ENCODE assay signal across 16 cellular contexts in genomic region chr4:1592179-1593037, GRCh38.
A peak's percentile ranks its signal among the peaks of the same experiment; 100 is the strongest.
DNase-seq lines count a peak whose midpoint lies in the region; ATAC-seq and TF ChIP-seq lines count a peak whose summit lies in the region.
"Had no signal": no experiment of that assay in that cellular context is flagged by ENCODE, and none has a peak within 500 bp of the region (broad histone marks: within the 10 kb centered on the region; RNA-seq: fewer than 3 reads in every experiment).

No MANE protein-coding gene starts in this region.

- POLR2A ChIA-PET in Caco-2 (lab: Charles Lee) = no interaction called here

- H3K27me3 Mint-ChIP-seq in CD14-positive monocyte (ENCODE audit: low read depth in 3 of 3) (peaks cover 3 to 14% (median 7%) of the 10 kb centered on the region in 3 donors), chondrocyte (ENCODE audit: low read depth) (peaks cover 17% of the 10 kb centered on the region), Caco-2 (ENCODE audit: insufficient read depth, unreplicated experiment) (peaks cover 3% of the 10 kb centered on the region)

- intact Hi-C loops in CD14-positive monocyte (cut with micrococcal nuclease) (no loop called here), right cardiac atrium (cut with DNase I) (no loop called here), sciatic nerve (cut with DNase I) (no loop called here), Caco-2 (cut with micrococcal nuclease; ENCODE audit: unreplicated experiment) (no loop called here)

- TF ChIP-seq CTCF in CD14-positive monocyte (IDR thresholded peaks at IDR 0.05) = no peak
- TF ChIP-seq CTCF in chondrocyte (IDR thresholded peaks at IDR 0.05) = no peak
- TF ChIP-seq CTCF in Caco-2 (IDR thresholded peaks at IDR 0.05; ENCODE audit: insufficient read depth in 1 of 2, low read depth in 1 of 2, low read length in 1 of 2, severe bottlenecking in 1 of 2, unreplicated experiment in 1 of 2) = no peak

- no peaks in the 10 kb centered on the region for H3K4me1 ChIP-seq in right cardiac atrium (ENCODE audit: control insufficient read depth, insufficient read depth, low read length)
- no peaks in the 10 kb centered on the region for H3K4me1 ChIP-seq in Caco-2

- no peaks in the 10 kb centered on the region for H3K27me3 ChIP-seq in right cardiac atrium (ENCODE audit: control insufficient read depth, insufficient read depth)
- H3K27me3 ChIP-seq in Caco-2 (replicated peaks; ENCODE audit: control insufficient read depth, insufficient read depth, low read length) = no peaks in the 10 kb centered on the region

- CTCF ChIA-PET in Caco-2 (lab: Charles Lee) = no interaction called here

- H3K9me3 ChIP-seq in right cardiac atrium (ENCODE audit: control insufficient read depth, low read length) (peaks cover 6% of the 10 kb centered on the region), Caco-2 (peaks cover 3% of the 10 kb centered on the region; the same call in 1 of the 2 replicates)

- ATAC-seq in right cardiac atrium (peak; percentile 76 to 78), sciatic nerve (no peak), HG02763 (IDR thresholded peaks at IDR 0.05; ENCODE audit: unreplicated experiment) (no peak)
- ATAC-seq: CD8-positive, alpha-beta T cell had no signal

- 90% methylated on average over 54 of the region's 54 CpGs for WGBS in right cardiac atrium

- DNase-seq in CD14-positive monocyte (ENCODE audit: low spot score) (peak; percentile 25), chondrocyte (ENCODE audit: low spot score) (peak; percentile 75), right cardiac atrium (peak; percentile 48 to 79 (median 72)), sciatic nerve (ENCODE audit: low spot score) (peak; percentile 39), Caco-2 (no peak)
- no peak for DNase-seq in stimulated activated CD4-positive, alpha-beta T cell treated with anti-CD3 and anti-CD28 coated beads, Interleukin-12 subunit alpha, Interleukin-12 subunit beta, amount 100 ng/mL, for 4 hours
- DNase-seq: GF-D8, GM23248, HFFc6, Kasumi-1, NCI-H187 treated with DMSO at 0.1 percent for 48 hours, NCI-H446, NCI-H748 treated with DMSO at 0.1 percent for 48 hours, PC-9 had no signal

- no peak overlapping the region for H3K4me3 Mint-ChIP-seq in CD14-positive monocyte
- no peak overlapping the region for H3K4me3 Mint-ChIP-seq in chondrocyte (ENCODE audit: unreplicated experiment)
- H3K4me3 Mint-ChIP-seq in Caco-2 (ENCODE audit: unreplicated experiment) = no peak overlapping the region
- H3K4me3 Mint-ChIP-seq: CD8-positive, alpha-beta T cell; HFFc6 had no signal

- H3K4me1 Mint-ChIP-seq in CD14-positive monocyte (no peaks in the 10 kb centered on the region), chondrocyte (ENCODE audit: low read depth) (no peaks in the 10 kb centered on the region), Caco-2 (ENCODE audit: low read depth, unreplicated experiment) (peaks cover 5% of the 10 kb centered on the region)

- peaks cover 25 to 57% (median 39%) of the 10 kb centered on the region in 7 donors for H3K9me3 Mint-ChIP-seq in CD14-positive monocyte
- H3K9me3 Mint-ChIP-seq in chondrocyte (ENCODE audit: low read depth) = peaks cover 28% of the 10 kb centered on the region
- peaks cover 23% of the 10 kb centered on the region for H3K9me3 Mint-ChIP-seq in Caco-2 (ENCODE audit: unreplicated experiment)

- H3K36me3 Mint-ChIP-seq in CD14-positive monocyte (no peaks in the 10 kb centered on the region), chondrocyte (ENCODE audit: low read depth) (peaks cover 12% of the 10 kb centered on the region), Caco-2 (ENCODE audit: insufficient read depth, unreplicated experiment) (no peaks in the 10 kb centered on the region)

- H3K36me3 ChIP-seq in Caco-2 (ENCODE audit: control insufficient read depth, insufficient read depth, low read length) = no peaks in the 10 kb centered on the region

- no TSS peak for BruUV-seq in Caco-2 (replicated peaks; lab: Mats Ljungman, UMichigan)

- H3K4me3 ChIP-seq in right cardiac atrium (ENCODE audit: low read length) = no peak overlapping the region
- H3K4me3 ChIP-seq in Caco-2 (ENCODE audit: low read depth, low read length) = no peak overlapping the region
- H3K4me3 ChIP-seq: GM23248, PC-9 had no signal

- H3K27ac ChIP-seq in right cardiac atrium (ENCODE audit: low read length) = peak overlapping the region; percentile 45
- H3K27ac ChIP-seq: GM23248, PC-9 had no signal

- H3K27ac Mint-ChIP-seq in CD14-positive monocyte (no peak overlapping the region), chondrocyte (ENCODE audit: unreplicated experiment) (no peak overlapping the region), Caco-2 (ENCODE audit: unreplicated experiment) (no peak overlapping the region)
- H3K27ac Mint-ChIP-seq: CD8-positive, alpha-beta T cell; HFFc6 had no signal

Comparison
In these comparisons a context has a peak if more than half of its experiments do, and no peak if none do; other contexts are left out.
1. DNase-seq: peak in CD14-positive monocyte (single experiment), chondrocyte (single experiment), right cardiac atrium (3 of 3) and sciatic nerve (single experiment); none in stimulated activated CD4-positive, alpha-beta T cell treated with anti-CD3 and anti-CD28 coated beads, Interleukin-12 subunit alpha, Interleukin-12 subunit beta, amount 100 ng/mL, for 4 hours (single experiment) and Caco-2 (0 of 2).
2. ATAC-seq: peak in right cardiac atrium (2 of 2); none in sciatic nerve (single experiment) and HG02763 (single experiment).